19 cellular contexts compared by ENCODE assay signal in genomic region chr1:207871117-207871649, GRCh38. TPM values are rescaled to one million over a fixed set of nuclear protein-coding genes. Genes with fewer than 3 reads are reported as not detected.
A peak's percentile ranks its signal among the peaks of the same experiment; 100 is the strongest.
DNase-seq lines count a peak whose midpoint lies in the region; ATAC-seq, FAIRE-seq and TF ChIP-seq lines count a peak whose summit lies in the region.
"Had no signal": no experiment of that assay in that cellular context is flagged by ENCODE, and none has a peak within 500 bp of the region (broad histone marks: within the 10 kb centered on the region; RNA-seq: fewer than 3 reads in every experiment).

No MANE protein-coding gene starts in this region.

- peak overlapping the region; percentile 9 for H3K4me3 Mint-ChIP-seq in activated T-helper 1 cell treated with anti-CD3 and anti-CD28 coated beads, Interleukin-12 subunit alpha, Interleukin-12 subunit beta, Interleukin-2, Interleukin-4 antibody, amounts not matched to agents 30 ng/mL and 10 ng/mL and 1 ng/mL, durations not matched to agents 14 hours and 24 hours and 36 hours
- peak overlapping the region in 3 of 5 donors; percentile 21 to 82 (median 53) for H3K4me3 Mint-ChIP-seq in immature natural killer cell

- ATAC-seq in activated naive CD4-positive, alpha-beta T cell treated with anti-CD3 and anti-CD28 coated beads, Interleukin-2, amount 50 U/mL, for 72 hours: no peak

- FAIRE-seq in RCC 7860 (lab: Jason Lieb, UNC): no peak
- FAIRE-seq: endometrium, small intestine had no signal

- no peak for TF ChIP-seq POLR2A in tibial nerve (IDR thresholded peaks at IDR 0.05)

- peaks cover 15 to 31% of the 10 kb centered on the region in 2 donors for H3K36me3 Mint-ChIP-seq in activated naive CD4-positive, alpha-beta T cell treated with anti-CD3 and anti-CD28 coated beads, Interleukin-2, amount 50 U/mL, for 72 hours
- peaks cover 12% of the 10 kb centered on the region for H3K36me3 Mint-ChIP-seq in activated T-helper 1 cell treated with anti-CD3 and anti-CD28 coated beads, Interleukin-12 subunit alpha, Interleukin-12 subunit beta, Interleukin-2, Interleukin-4 antibody, amounts not matched to agents 30 ng/mL and 10 ng/mL and 1 ng/mL, durations not matched to agents 14 hours and 24 hours and 36 hours (ENCODE audit: low read depth)
- H3K36me3 Mint-ChIP-seq in immature natural killer cell: peaks cover 0 to 9% (median 0%) of the 10 kb centered on the region in 3 donors

- H3K4me3 ChIP-seq in tibial nerve: no peak overlapping the region
- H3K4me3 ChIP-seq: cardiac muscle cell had no signal

- no peaks in the 10 kb centered on the region for H3K27me3 Mint-ChIP-seq in activated T-helper 1 cell treated with anti-CD3 and anti-CD28 coated beads, Interleukin-12 subunit alpha, Interleukin-12 subunit beta, Interleukin-2, Interleukin-4 antibody, amounts not matched to agents 30 ng/mL and 10 ng/mL and 1 ng/mL, durations not matched to agents 14 hours and 24 hours and 36 hours (ENCODE audit: insufficient read depth)
- H3K27me3 Mint-ChIP-seq in immature natural killer cell (ENCODE audit: low read depth in 3 of 3): peaks cover 2 to 6% (median 5%) of the 10 kb centered on the region in 3 donors

- H3K36me3 ChIP-seq in tibial nerve: peaks cover 0 to under 1% (median 0%) of the 10 kb centered on the region in 3 donors
- H3K36me3 ChIP-seq: BE2C, cardiac muscle cell had no signal

- no peak for TF ChIP-seq EP300 in tibial nerve (IDR thresholded peaks at IDR 0.05)

- WGBS in tibial nerve, 2 donors: 88 to 90% methylated on average over 6 of the region's 6 CpGs

- peaks cover 61% of the 10 kb centered on the region for H3K4me1 Mint-ChIP-seq in activated T-helper 1 cell treated with anti-CD3 and anti-CD28 coated beads, Interleukin-12 subunit alpha, Interleukin-12 subunit beta, Interleukin-2, Interleukin-4 antibody, amounts not matched to agents 30 ng/mL and 10 ng/mL and 1 ng/mL, durations not matched to agents 14 hours and 24 hours and 36 hours (ENCODE audit: low read depth)
- H3K4me1 Mint-ChIP-seq in immature natural killer cell: peaks cover 45 to 70% of the 10 kb centered on the region in 2 donors

- peak overlapping the region in 3 of 4 donors; percentile 10 to 99 (median 97) for H3K27ac ChIP-seq in tibial nerve
- H3K27ac ChIP-seq: cardiac muscle cell had no signal

- intact Hi-C loops in activated T-helper 1 cell treated with anti-CD3 and anti-CD28 coated beads, Interleukin-12 subunit alpha, Interleukin-12 subunit beta, Interleukin-2, Interleukin-4 antibody, amounts not matched to agents 30 ng/mL and 10 ng/mL and 1 ng/mL, durations not matched to agents 14 hours and 24 hours and 36 hours (cut with micrococcal nuclease): no loop called here

- peaks cover 0 to 73% (median 47%) of the 10 kb centered on the region in 4 donors for H3K4me1 ChIP-seq in tibial nerve

- H3K9me3 Mint-ChIP-seq in activated naive CD4-positive, alpha-beta T cell treated with anti-CD3 and anti-CD28 coated beads, Interleukin-2, amount 50 U/mL, for 72 hours: no peaks in the 10 kb centered on the region
- no peaks in the 10 kb centered on the region for H3K9me3 Mint-ChIP-seq in activated T-helper 1 cell treated with anti-CD3 and anti-CD28 coated beads, Interleukin-12 subunit alpha, Interleukin-12 subunit beta, Interleukin-2, Interleukin-4 antibody, amounts not matched to agents 30 ng/mL and 10 ng/mL and 1 ng/mL, durations not matched to agents 14 hours and 24 hours and 36 hours
- H3K9me3 Mint-ChIP-seq in immature natural killer cell: no peaks in the 10 kb centered on the region

- H3K27me3 ChIP-seq in tibial nerve: no peaks in the 10 kb centered on the region
- H3K27me3 ChIP-seq: BE2C had no signal

- TF ChIP-seq CTCF in tibial nerve (IDR thresholded peaks at IDR 0.05): no peak

- peak overlapping the region; percentile 72 to 93 for H3K27ac Mint-ChIP-seq in activated naive CD4-positive, alpha-beta T cell treated with anti-CD3 and anti-CD28 coated beads, Interleukin-2, amount 50 U/mL, for 72 hours
- H3K27ac Mint-ChIP-seq in activated T-helper 1 cell treated with anti-CD3 and anti-CD28 coated beads, Interleukin-12 subunit alpha, Interleukin-12 subunit beta, Interleukin-2, Interleukin-4 antibody, amounts not matched to agents 30 ng/mL and 10 ng/mL and 1 ng/mL, durations not matched to agents 14 hours and 24 hours and 36 hours: peak overlapping the region; percentile 24
- peak overlapping the region; percentile 19 to 90 (median 78) for H3K27ac Mint-ChIP-seq in immature natural killer cell

- DNase-seq in activated naive CD4-positive, alpha-beta T cell treated with anti-CD3 and anti-CD28 coated beads, Interleukin-2, amount 50 U/mL, for 72 hours (ENCODE audit: low spot score in 2 of 2): no peak
- no peak for DNase-seq in activated naive CD4-positive, alpha-beta T cell treated with Interleukin-2 at 50 U/mL for 16 hours
- DNase-seq in activated T-helper 1 cell treated with anti-CD3 and anti-CD28 coated beads, Interleukin-12 subunit alpha, Interleukin-12 subunit beta, Interleukin-2, Interleukin-4 antibody, amounts not matched to agents 30 ng/mL and 10 ng/mL and 1 ng/mL, durations not matched to agents 14 hours and 24 hours and 36 hours (ENCODE audit: low spot score): no peak
- DNase-seq in immature natural killer cell (no peak), tibial nerve (ENCODE audit: low spot score in 2 of 2) (no peak), NCI-H1105 (lab: John Stamatoyannopoulos, UW) (no peak), NOMO-1 treated with DMSO at 0.1 percent for 48 hours (lab: John Stamatoyannopoulos, UW; ENCODE audit: unreplicated experiment) (no peak), RCC 7860 (ENCODE audit: low spot score) (no peak)
- DNase-seq: activated CD4-positive, CD25-positive, alpha-beta regulatory T cell; activated effector memory CD4-positive, alpha-beta T cell treated with anti-CD3 and anti-CD28 coated beads, Interleukin-2, amount 50 U/mL, for 16 hours; BE2C; DMS79 treated with DMSO at 0.1 percent for 48 hours; HCEC 1CT; NCI-H1436; NCI-H510A; small intestine had no signal

- H3K9me3 ChIP-seq in tibial nerve: no peaks in the 10 kb centered on the region
- H3K9me3 ChIP-seq: BE2C had no signal

RNA-seq across cellular contexts. Expression of gene CD34, which starts 39.7 kb away (rescaled TPM):
- total RNA-seq in activated naive CD4-positive, alpha-beta T cell treated with anti-CD3 and anti-CD28 coated beads, Interleukin-2, amount 50 U/mL, for 72 hours: under 1 TPM; 0.07 to 0.16 TPM
- not detected in 2 replicates for total RNA-seq in activated T-helper 1 cell treated with anti-CD3 and anti-CD28 coated beads, Interleukin-12 subunit alpha, Interleukin-12 subunit beta, Interleukin-2, Interleukin-4 antibody, amounts not matched to agents 30 ng/mL and 10 ng/mL and 1 ng/mL, durations not matched to agents 14 hours and 24 hours and 36 hours
- not detected for polyA plus RNA-seq in immature natural killer cell
- 10 to 100 TPM; 38.5 to 73.7 (median 55.3) TPM for total RNA-seq in tibial nerve
- total RNA-seq: osteocyte had no signal

Comparison
In these comparisons a context has a peak if more than half of its experiments do, and no peak if none do; other contexts are left out.
1. H3K27ac Mint-ChIP-seq: peak in every context shown above with its lines; median percentile 82 in activated naive CD4-positive, alpha-beta T cell treated with anti-CD3 and anti-CD28 coated beads, Interleukin-2, amount 50 U/mL, for 72 hours; 78 in immature natural killer cell; 24 in activated T-helper 1 cell treated with anti-CD3 and anti-CD28 coated beads, Interleukin-12 subunit alpha, Interleukin-12 subunit beta, Interleukin-2, Interleukin-4 antibody, amounts not matched to agents 30 ng/mL and 10 ng/mL and 1 ng/mL, durations not matched to agents 14 hours and 24 hours and 36 hours.
2. RNA of gene CD34, which starts 39.7 kb away (total RNA-seq): 38.5 to 73.7 TPM in tibial nerve; 0.07 to 0.16 TPM in activated naive CD4-positive, alpha-beta T cell treated with anti-CD3 and anti-CD28 coated beads, Interleukin-2, amount 50 U/mL, for 72 hours and not detected in activated T-helper 1 cell treated with anti-CD3 and anti-CD28 coated beads, Interleukin-12 subunit alpha, Interleukin-12 subunit beta, Interleukin-2, Interleukin-4 antibody, amounts not matched to agents 30 ng/mL and 10 ng/mL and 1 ng/mL, durations not matched to agents 14 hours and 24 hours and 36 hours; every median in the first group is over 10 times any median in the second.